Comparison of ENCODE assay signal across 10 cellular contexts in the genomic region with DNA sequence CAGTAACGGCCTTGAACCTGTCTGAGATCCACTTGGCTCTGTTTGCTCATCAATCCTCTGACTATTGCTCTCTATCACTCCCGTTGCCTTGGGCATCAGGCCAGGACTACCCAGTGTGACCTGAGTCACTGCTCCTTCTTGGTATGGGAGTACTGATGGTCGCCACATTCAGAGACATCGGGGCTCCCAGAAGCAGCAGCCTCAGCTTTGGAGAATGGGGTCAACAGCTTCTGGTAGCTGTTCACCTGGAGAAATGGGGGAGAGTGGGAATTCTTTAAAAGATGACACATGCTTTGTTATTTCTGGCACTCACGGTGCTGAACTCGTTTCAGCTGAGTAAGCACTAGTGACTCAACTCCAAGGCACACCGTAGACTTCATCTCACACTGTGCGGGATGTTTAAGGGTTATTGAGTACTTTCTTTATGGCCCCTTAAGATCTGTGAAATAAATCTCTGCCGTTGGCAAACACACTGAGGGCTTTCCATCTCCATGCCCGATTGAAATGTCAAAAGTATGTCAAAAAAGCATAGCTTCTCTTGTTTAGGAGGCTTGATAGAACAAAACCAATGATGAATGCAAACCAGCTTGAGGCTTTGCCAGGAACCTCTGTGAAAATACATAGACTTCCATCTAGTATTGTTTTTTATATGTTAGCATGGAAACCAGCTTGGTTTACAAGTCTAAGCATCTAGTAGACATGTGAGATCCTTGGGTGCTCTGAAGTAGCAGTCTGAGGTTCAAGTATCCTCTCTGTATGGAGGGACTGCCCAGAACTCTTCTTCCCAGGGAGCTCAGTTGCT.
A peak's percentile ranks its signal among the peaks of the same experiment; 100 is the strongest.
DNase-seq lines count a peak whose midpoint lies in the region; ATAC-seq, FAIRE-seq and TF ChIP-seq lines count a peak whose summit lies in the region.
"Had no signal": no experiment of that assay in that cellular context is flagged by ENCODE, and none has a peak within 500 bp of the region (broad histone marks: within the 10 kb centered on the region; RNA-seq: fewer than 3 reads in every experiment).

No MANE protein-coding gene starts in this region.

- ATAC-seq in GM21367 (IDR thresholded peaks at IDR 0.05; ENCODE audit: unreplicated experiment), result no peak
- ATAC-seq in GM21619 (IDR thresholded peaks at IDR 0.05; ENCODE audit: unreplicated experiment), result no peak

- DNase-seq in DMS 273 (lab: John Stamatoyannopoulos, UW; ENCODE audit: unreplicated experiment) (peak; percentile 7), DMS 273 treated with DMSO at 0.1 percent for 48 hours (lab: John Stamatoyannopoulos, UW) (no peak), astrocyte of the hippocampus (ENCODE audit: low read depth, low spot score) (peak; percentile 75), kidney glomerular epithelial cell (lab: John Stamatoyannopoulos, UW) (peak; percentile 89), GM12891 (ENCODE audit: insufficient read length, low spot score) (no peak)
- no peak for DNase-seq in activated CD4-positive, alpha-beta T cell treated with anti-CD3 and anti-CD28 coated beads for 4 hours
- DNase-seq: DMS153, Peyer's patch had no signal

- TF ChIP-seq POLR2A in GM12891 (IDR thresholded peaks at IDR 0.05; ENCODE audit: low read depth, low read length), result no peak

- FAIRE-seq in GM12891 (lab: Jason Lieb, UNC), result no peak

TF ChIP-seq in GM12891, 5 proteins besides CTCF, POLR2A, EP300 and RAD21:
- no peak for TF ChIP-seq TAF1 (IDR thresholded peaks at IDR 0.05; ENCODE audit: low read depth, low read length)
- TF ChIP-seq SPI1 (IDR thresholded peaks at IDR 0.05; ENCODE audit: low read depth, low read length), result no peak
- TF ChIP-seq POLR2AphosphoS5 (IDR thresholded peaks at IDR 0.05; ENCODE audit: low read depth, low read length), result no peak
- TF ChIP-seq PAX5 (IDR thresholded peaks at IDR 0.05; ENCODE audit: insufficient read depth, low read length, severe bottlenecking), result no peak
- TF ChIP-seq POU2F2 (IDR thresholded peaks at IDR 0.05; ENCODE audit: low read depth, low read length), result no peak
TF ChIP-seq in GM12891: peak in this region for 0.

Comparison
In these comparisons a context has a peak if more than half of its experiments do, and no peak if none do; other contexts are left out.
1. DNase-seq: peak in DMS 273 (single experiment), astrocyte of the hippocampus (single experiment) and kidney glomerular epithelial cell (single experiment); none in DMS 273 treated with DMSO at 0.1 percent for 48 hours (single experiment), GM12891 (single experiment) and activated CD4-positive, alpha-beta T cell treated with anti-CD3 and anti-CD28 coated beads for 4 hours (0 of 2).